8 cellular contexts compared by ENCODE assay signal in the genomic region with DNA sequence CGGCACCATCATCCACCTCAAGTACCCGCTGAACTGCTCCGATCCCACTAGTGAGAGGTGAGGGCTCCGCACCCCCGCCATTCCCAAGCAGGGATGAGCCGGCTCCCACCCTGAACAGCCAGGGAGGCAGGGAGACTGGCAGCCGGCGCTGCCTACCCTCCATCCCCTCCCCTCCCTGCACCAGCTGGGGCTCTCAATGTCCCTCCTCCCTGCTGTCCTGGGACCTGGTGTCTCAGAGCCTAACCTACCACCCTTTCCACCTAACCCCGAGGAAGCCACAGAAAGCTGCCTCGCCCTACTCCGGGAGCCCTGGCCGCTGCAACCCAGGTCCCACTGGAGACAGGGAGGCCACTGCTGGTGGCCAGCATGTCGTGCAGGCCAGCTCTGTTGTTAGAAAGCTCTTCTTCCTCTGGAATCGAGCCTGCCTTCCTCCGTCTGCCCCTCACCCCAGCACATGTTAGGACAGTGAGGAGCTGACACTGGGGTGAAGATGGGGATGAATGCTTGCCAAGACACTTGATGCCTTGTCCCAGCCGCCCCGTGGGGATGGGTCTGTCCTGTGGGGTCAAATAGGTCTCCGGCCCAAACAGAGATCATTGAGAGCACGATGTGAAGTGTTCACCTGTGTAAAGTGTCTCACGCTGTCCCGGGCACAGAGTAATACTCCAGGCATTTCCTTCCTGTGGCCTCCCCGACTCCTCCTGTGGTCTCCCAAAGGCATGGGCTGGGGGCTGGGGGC. TPM values are rescaled to one million over a fixed set of nuclear protein-coding genes. Genes with fewer than 3 reads are reported as not detected.
DNase-seq lines count a peak whose midpoint lies in the region; ATAC-seq, FAIRE-seq and TF ChIP-seq lines count a peak whose summit lies in the region.
"Had no signal": no experiment of that assay in that cellular context is flagged by ENCODE, and none has a peak within 500 bp of the region (broad histone marks: within the 10 kb centered on the region; RNA-seq: fewer than 3 reads in every experiment).

No MANE protein-coding gene starts in this region.

- ATAC-seq in heart right ventricle (no peak), GM19467 (IDR thresholded peaks at IDR 0.05; ENCODE audit: unreplicated experiment) (no peak), GM18870 (IDR thresholded peaks at IDR 0.05; ENCODE audit: unreplicated experiment) (no peak)
- ATAC-seq in stimulated activated naive B cell treated with anti-CD40 and anti-IgM and Interleukin-4, amounts not matched to agents 10 μg/mL and 1 μg/mL and 100 μg/mL, for 72 hours (replicated peaks) = no peak

- peak overlapping the region in 8 of 10 donors; percentile 12 to 80 (median 40) for H3K4me3 ChIP-seq in heart right ventricle

- H3K4me1 ChIP-seq in heart right ventricle = peaks cover 0 to 82% (median 13%) of the 10 kb centered on the region in 9 donors

- H3K27ac Mint-ChIP-seq in stimulated activated naive B cell treated with anti-CD40 and anti-IgM and Interleukin-4, amounts not matched to agents 10 μg/mL and 1 μg/mL and 100 μg/mL, for 72 hours = peak overlapping the region; percentile 100

- H3K36me3 ChIP-seq in heart right ventricle = peaks cover 0 to 41% (median 0%) of the 10 kb centered on the region in 9 donors

- H3K36me3 Mint-ChIP-seq in stimulated activated naive B cell treated with anti-CD40 and anti-IgM and Interleukin-4, amounts not matched to agents 10 μg/mL and 1 μg/mL and 100 μg/mL, for 72 hours = peaks cover 57 to 73% of the 10 kb centered on the region in 2 donors

- peak; percentile 62 for FAIRE-seq in GM19239 (lab: Jason Lieb, UNC)

- no peaks in the 10 kb centered on the region for H3K27me3 ChIP-seq in heart right ventricle

- peak overlapping the region in 7 of 10 donors; percentile 21 to 98 (median 75) for H3K27ac ChIP-seq in heart right ventricle

- no peak for DNase-seq in GM19239 (ENCODE audit: insufficient read length, low spot score)
- peak; percentile 69 for DNase-seq in UCSD-AML1 (lab: John Stamatoyannopoulos, UW; ENCODE audit: unreplicated experiment)
- no peak for DNase-seq in heart right ventricle
- no peak for DNase-seq in stimulated activated naive B cell treated with anti-CD40 and anti-IgM and Interleukin-4, amounts not matched to agents 10 μg/mL and 1 μg/mL and 100 μg/mL, for 72 hours
- DNase-seq in kidney glomerular epithelial cell (lab: John Stamatoyannopoulos, UW) = no peak

- no peak for TF ChIP-seq CTCF in heart right ventricle (IDR thresholded peaks at IDR 0.05)

- no peaks in the 10 kb centered on the region for H3K9me3 Mint-ChIP-seq in stimulated activated naive B cell treated with anti-CD40 and anti-IgM and Interleukin-4, amounts not matched to agents 10 μg/mL and 1 μg/mL and 100 μg/mL, for 72 hours

- H3K4me3 Mint-ChIP-seq in stimulated activated naive B cell treated with anti-CD40 and anti-IgM and Interleukin-4, amounts not matched to agents 10 μg/mL and 1 μg/mL and 100 μg/mL, for 72 hours = peak overlapping the region; percentile 93 to 98

- no peaks in the 10 kb centered on the region for H3K9me3 ChIP-seq in heart right ventricle

- WGBS in heart right ventricle, 2 donors = 67 to 72% methylated on average over 22 of the region's 22 CpGs

- no peaks in the 10 kb centered on the region for H3K27me3 Mint-ChIP-seq in stimulated activated naive B cell treated with anti-CD40 and anti-IgM and Interleukin-4, amounts not matched to agents 10 μg/mL and 1 μg/mL and 100 μg/mL, for 72 hours

- intact Hi-C loops in heart right ventricle (cut with DNase I) = loop anchor here in 1 of 10 donors (10.0 kb wide), 1 partner anchor 163 kb away; no protein-coding TSS in a partner anchor

- peaks cover 65 to 86% of the 10 kb centered on the region in 2 donors for H3K4me1 Mint-ChIP-seq in stimulated activated naive B cell treated with anti-CD40 and anti-IgM and Interleukin-4, amounts not matched to agents 10 μg/mL and 1 μg/mL and 100 μg/mL, for 72 hours

RNA-seq across cellular contexts. Expression of gene PTPN6, which starts 1.1 kb away (rescaled TPM):
- total RNA-seq in heart right ventricle = 10 to 100 TPM in 2 of 10 donors, 1 to 10 TPM in 8; 2.9 to 32.5 (median 5.3) TPM
- 10 to 100 TPM in 1 of 2 donors, 1 to 10 TPM in 1; 8.1 to 12.1 TPM for polyA plus RNA-seq in heart right ventricle

RNA-seq across cellular contexts. Expression of gene C12orf57, which starts 8.5 kb away (rescaled TPM):
- 100 to 1,000 TPM; 134 to 213 (median 167) TPM for total RNA-seq in heart right ventricle
- polyA plus RNA-seq in heart right ventricle = 100 to 1,000 TPM; 182 to 654 TPM

RNA-seq across cellular contexts. Expression of gene RNU7-1, which starts 8.7 kb away (rescaled TPM):
- total RNA-seq in heart right ventricle = not detected
- not detected for polyA plus RNA-seq in heart right ventricle
- total RNA-seq: glomerular endothelial cell had no signal

RNA-seq across cellular contexts. Expression of gene PHB2, which starts 18.2 kb away (rescaled TPM):
- total RNA-seq in heart right ventricle = 100 to 1,000 TPM; 139 to 203 (median 160) TPM
- 100 to 1,000 TPM; 102 to 178 TPM for polyA plus RNA-seq in heart right ventricle

RNA-seq across cellular contexts. Expression of gene EMG1, which starts 18.4 kb away (rescaled TPM):
- total RNA-seq in heart right ventricle = 10 to 100 TPM; 33.5 to 42.1 (median 38.3) TPM
- 10 to 100 TPM; 13.8 to 31.4 TPM for polyA plus RNA-seq in heart right ventricle
